ENCODE assay signal across 23 cellular contexts in genomic region chr2:240930631-240931318, GRCh38. TPM values are rescaled to one million over a fixed set of nuclear protein-coding genes. Genes with fewer than 3 reads are reported as not detected.
DNase-seq lines count a peak whose midpoint lies in the region; ATAC-seq and TF ChIP-seq lines count a peak whose summit lies in the region.
"Had no signal": no experiment of that assay in that cellular context is flagged by ENCODE, and none has a peak within 500 bp of the region (broad histone marks: within the 10 kb centered on the region; RNA-seq: fewer than 3 reads in every experiment).

No MANE protein-coding gene starts in this region.

- peaks cover 0 to 3% of the 10 kb centered on the region in 2 donors for H3K4me1 ChIP-seq in adrenal gland (replicated peaks in 1 of 2)
- no peaks in the 10 kb centered on the region for H3K4me1 ChIP-seq in lower lobe of right lung
- H3K4me1 ChIP-seq in stomach = peaks cover 0 to 11% (median 3%) of the 10 kb centered on the region in 4 donors

- no peak for TF ChIP-seq POLR2A in adrenal gland (IDR thresholded peaks at IDR 0.05)
- TF ChIP-seq POLR2A in stomach (IDR thresholded peaks at IDR 0.05) = no peak

- ATAC-seq in lower lobe of right lung (no peak), HG02852 (IDR thresholded peaks at IDR 0.05; ENCODE audit: unreplicated experiment) (no peak), HG02970 (IDR thresholded peaks at IDR 0.05; ENCODE audit: low FRiP score, unreplicated experiment) (no peak)
- ATAC-seq: CD8-positive, alpha-beta T cell; PC-3; stimulated activated memory B cell treated with anti-CD40 and anti-IgM and Interleukin-4, amounts not matched to agents 10 μg/mL and 1 μg/mL and 100 μg/mL, for 72 hours had no signal

- H3K27me3 ChIP-seq in adrenal gland (no peaks in the 10 kb centered on the region), lower lobe of right lung (ENCODE audit: low read depth) (no peaks in the 10 kb centered on the region), stomach (peaks cover 0 to 29% (median 0%) of the 10 kb centered on the region in 3 donors)

- H3K36me3 ChIP-seq in adrenal gland (replicated peaks in 1 of 2) (no peaks in the 10 kb centered on the region), lower lobe of right lung (no peaks in the 10 kb centered on the region), stomach (no peaks in the 10 kb centered on the region)
- H3K36me3 ChIP-seq: esophagus muscularis mucosa had no signal

- H3K4me3 ChIP-seq in adrenal gland (no peak overlapping the region), lower lobe of right lung (no peak overlapping the region), stomach (no peak overlapping the region)
- H3K4me3 ChIP-seq: esophagus muscularis mucosa had no signal

- peak; percentile 2 to 10 for DNase-seq in activated T-cell treated with anti-CD3 and anti-CD28 coated beads, Interleukin-2, amount 50 U/mL, for 48 hours
- no peak for DNase-seq in activated T-cell treated with anti-CD3 and anti-CD28 coated beads for 4 hours
- DNase-seq in adrenal gland = peak in 4 of 7 donors; percentile 10 to 17 (median 12)
- peak; percentile 40 for DNase-seq in lower lobe of right lung
- peak; percentile 17 for DNase-seq in stomach
- no peak for DNase-seq in superior temporal gyrus (ENCODE audit: extremely low spot score)
- DNase-seq: activated CD4-positive, alpha-beta T cell treated with anti-CD3 and anti-CD28 coated beads, Interleukin-2, amount 10 ng/mL, durations not matched to agents 7 days and 5 days; DMS79 treated with DMSO at 0.1 percent for 48 hours; IMR-90; mammary epithelial cell; naive B cell; NCI-H82; PC-3; stimulated activated CD4-positive, alpha-beta T cell treated with anti-CD3 and anti-CD28 coated beads, Interleukin-15, amount 100 ng/mL, for 24 hours; trophoblast cell had no signal

- intact Hi-C loops in adrenal gland (cut with DNase I) = no loop called here
- intact Hi-C loops in lower lobe of right lung (cut with DNase I) = no loop called here
- intact Hi-C loops in stomach (cut with DNase I; ENCODE audit: low total_unique reads) = no loop called here

- no peak for TF ChIP-seq CTCF in adrenal gland (IDR thresholded peaks at IDR 0.05)
- no peak for TF ChIP-seq CTCF in lower lobe of right lung (IDR thresholded peaks at IDR 0.05)
- no peak for TF ChIP-seq CTCF in stomach (IDR thresholded peaks at IDR 0.05)

- no peaks in the 10 kb centered on the region for H3K9me3 ChIP-seq in adrenal gland (replicated peaks in 1 of 3)
- H3K9me3 ChIP-seq in lower lobe of right lung = no peaks in the 10 kb centered on the region
- H3K9me3 ChIP-seq in stomach = no peaks in the 10 kb centered on the region
- H3K9me3 ChIP-seq: esophagus muscularis mucosa had no signal

- TF ChIP-seq EP300 in stomach (IDR thresholded peaks at IDR 0.05) = no peak

- H3K27ac ChIP-seq in adrenal gland (no peak overlapping the region), lower lobe of right lung (no peak overlapping the region), stomach (no peak overlapping the region)
- H3K27ac ChIP-seq: esophagus muscularis mucosa had no signal

- WGBS in adrenal gland, 4 donors = 88 to 100% (median 94%) methylated on average over 1 to 26 of the region's 26 CpGs
- WGBS in stomach, 5 donors = 83 to 100% (median 85%) methylated on average over 5 to 26 of the region's 26 CpGs

RNA-seq across cellular contexts. Expression of gene CROCC2, which starts 24.6 kb away (rescaled TPM):
- total RNA-seq in adrenal gland (under 1 TPM in 3 of 8 donors, not detected in 5; 0.07 to 0.65 (median 0.23) TPM), lower lobe of right lung (3.4 TPM), stomach (1 to 10 TPM in 1 of 5 donors, not detected in 4; 4.9 TPM)
- polyA plus RNA-seq in adrenal gland (under 1 TPM in 2 of 3 donors, not detected in 1; 0.07 to 0.32 TPM), stomach (under 1 TPM in 1 of 3 donors, not detected in 2; 0.03 TPM)
- total RNA-seq: A673; activated CD4-positive, alpha-beta T cell treated with anti-CD3 and anti-CD28 coated beads, Interleukin-2, amount 10 ng/mL, durations not matched to agents 7 days and 5 days; bronchial epithelial cell; CD8-positive, alpha-beta T cell; esophagus muscularis mucosa; IMR-90; mammary epithelial cell; MCF 10A; PC-3 had no signal
- polyA plus RNA-seq: IMR-90, mammary epithelial cell had no signal

RNA-seq across cellular contexts. Expression of gene MAB21L4, which starts 34.8 kb away (rescaled TPM):
- total RNA-seq in adrenal gland (not detected), lower lobe of right lung (17.0 TPM), stomach (1 to 10 TPM in 1 of 5 donors, under 1 TPM in 2, not detected in 2; 0.45 to 4.9 (median 0.55) TPM)
- polyA plus RNA-seq in adrenal gland (under 1 TPM in 2 of 3 donors, not detected in 1; 0.10 to 0.32 TPM), stomach (10 to 100 TPM in 1 of 3 donors, 1 to 10 TPM in 2; 6.0 to 48.9 (median 9.1) TPM)
- total RNA-seq: A673; activated CD4-positive, alpha-beta T cell treated with anti-CD3 and anti-CD28 coated beads, Interleukin-2, amount 10 ng/mL, durations not matched to agents 7 days and 5 days; CD8-positive, alpha-beta T cell; IMR-90; MCF 10A had no signal
- polyA plus RNA-seq: IMR-90 had no signal

Comparison
In these comparisons a context has a peak if more than half of its experiments do, and no peak if none do; other contexts are left out.
1. DNase-seq: peak in activated T-cell treated with anti-CD3 and anti-CD28 coated beads, Interleukin-2, amount 50 U/mL, for 48 hours (2 of 2), adrenal gland (4 of 7), lower lobe of right lung (single experiment) and stomach (single experiment); none in activated T-cell treated with anti-CD3 and anti-CD28 coated beads for 4 hours (single experiment) and superior temporal gyrus (single experiment).